ENCODE assay signal across 17 cellular contexts in the genomic region with DNA sequence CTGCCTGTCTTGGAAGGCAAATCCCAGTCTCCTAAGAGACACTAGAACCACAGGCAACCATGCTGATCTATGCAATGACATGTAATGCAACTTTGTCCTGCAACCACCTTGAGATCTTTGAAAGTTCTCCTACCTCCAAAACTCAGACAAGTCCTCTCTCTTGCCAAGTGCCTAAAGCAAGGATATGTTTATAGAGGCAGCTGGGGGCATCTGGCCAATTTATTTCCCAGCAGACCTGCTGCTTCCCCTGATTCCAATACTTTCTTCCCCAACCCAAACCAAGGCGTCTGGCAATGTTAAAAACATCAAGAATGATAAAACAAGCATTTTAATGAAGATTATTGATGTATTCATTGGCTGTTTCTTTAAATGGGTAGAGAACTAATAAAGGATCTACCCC.
DNase-seq lines count a peak whose midpoint lies in the region; ATAC-seq and TF ChIP-seq lines count a peak whose summit lies in the region.
"Had no signal": no experiment of that assay in that cellular context is flagged by ENCODE, and none has a peak within 500 bp of the region (broad histone marks: within the 10 kb centered on the region; RNA-seq: fewer than 3 reads in every experiment).

No MANE protein-coding gene starts in this region.

- no peaks in the 10 kb centered on the region for H3K9me3 Mint-ChIP-seq in activated T-cell treated with anti-CD3 and anti-CD28 coated beads, Interleukin-2, amount 50 U/mL, for 72 hours
- H3K9me3 Mint-ChIP-seq in CD8-positive, alpha-beta T cell, result no peaks in the 10 kb centered on the region
- H3K9me3 Mint-ChIP-seq in central memory CD8-positive, alpha-beta T cell, result no peaks in the 10 kb centered on the region
- no peaks in the 10 kb centered on the region for H3K9me3 Mint-ChIP-seq in stimulated activated naive B cell treated with anti-CD40 and anti-IgM and Interleukin-4, amounts not matched to agents 10 μg/mL and 1 μg/mL and 100 μg/mL, for 72 hours
- H3K9me3 Mint-ChIP-seq: GM23338 had no signal

- H3K27me3 Mint-ChIP-seq in activated T-cell treated with anti-CD3 and anti-CD28 coated beads, Interleukin-2, amount 50 U/mL, for 72 hours (ENCODE audit: low read depth), result no peaks in the 10 kb centered on the region
- no peaks in the 10 kb centered on the region for H3K27me3 Mint-ChIP-seq in CD8-positive, alpha-beta T cell (ENCODE audit: low read depth)
- no peaks in the 10 kb centered on the region for H3K27me3 Mint-ChIP-seq in central memory CD8-positive, alpha-beta T cell
- no peaks in the 10 kb centered on the region for H3K27me3 Mint-ChIP-seq in stimulated activated naive B cell treated with anti-CD40 and anti-IgM and Interleukin-4, amounts not matched to agents 10 μg/mL and 1 μg/mL and 100 μg/mL, for 72 hours
- H3K27me3 Mint-ChIP-seq: B cell had no signal

- H3K27me3 ChIP-seq in CD8-positive, alpha-beta T cell (ENCODE audit: insufficient read depth, low read length), result no peaks in the 10 kb centered on the region

- peaks cover 5 to 30% of the 10 kb centered on the region in 2 donors for H3K36me3 Mint-ChIP-seq in activated T-cell treated with anti-CD3 and anti-CD28 coated beads, Interleukin-2, amount 50 U/mL, for 72 hours (ENCODE audit: insufficient read depth in 2 of 2)
- H3K36me3 Mint-ChIP-seq in CD8-positive, alpha-beta T cell, result peaks cover 87% of the 10 kb centered on the region
- H3K36me3 Mint-ChIP-seq in central memory CD8-positive, alpha-beta T cell (ENCODE audit: insufficient read depth), result peaks cover 49% of the 10 kb centered on the region
- H3K36me3 Mint-ChIP-seq in stimulated activated naive B cell treated with anti-CD40 and anti-IgM and Interleukin-4, amounts not matched to agents 10 μg/mL and 1 μg/mL and 100 μg/mL, for 72 hours, result peaks cover 41 to 68% of the 10 kb centered on the region in 2 donors

- TF ChIP-seq CTCF in CD8-positive, alpha-beta T cell (IDR thresholded peaks at IDR 0.05), result no peak

- POLR2A ChIA-PET in CD8-positive, alpha-beta T cell (lab: Charles Lee), result interaction anchor here (0.6 kb wide), 1 partner anchor 95 kb away, joined by 3 read pairs; no protein-coding TSS in a partner anchor

- ATAC-seq in activated T-cell treated with anti-CD3 and anti-CD28 coated beads, Interleukin-2, amount 50 U/mL, for 72 hours (replicated peaks in 1 of 2), result no peak
- ATAC-seq in CD8-positive, alpha-beta T cell, result no peak
- no peak for ATAC-seq in central memory CD8-positive, alpha-beta T cell (replicated peaks; ENCODE audit: extremely low read depth, poor library complexity, severe bottlenecking)
- ATAC-seq in stimulated activated naive B cell treated with anti-CD40 and anti-IgM and Interleukin-4, amounts not matched to agents 10 μg/mL and 1 μg/mL and 100 μg/mL, for 72 hours (replicated peaks), result no peak
- ATAC-seq in GM21367 (IDR thresholded peaks at IDR 0.05; ENCODE audit: unreplicated experiment), result no peak
- ATAC-seq: GM23338, HCT116 had no signal

- H3K4me1 ChIP-seq in CD8-positive, alpha-beta T cell (ENCODE audit: insufficient read depth, low read length), result no peaks in the 10 kb centered on the region

- no peak for DNase-seq in activated T-cell treated with anti-CD3 and anti-CD28 coated beads, Interleukin-2, amount 50 U/mL, for 72 hours
- DNase-seq in activated T-cell treated with anti-CD3 and anti-CD28 coated beads, Interleukin-2, amount 50 U/mL, for 1 hour, result no peak
- DNase-seq in CD8-positive, alpha-beta T cell, result no peak
- no peak for DNase-seq in central memory CD8-positive, alpha-beta T cell (ENCODE audit: low spot score in 2 of 2)
- no peak for DNase-seq in stimulated activated naive B cell treated with anti-CD40 and anti-IgM and Interleukin-4, amounts not matched to agents 10 μg/mL and 1 μg/mL and 100 μg/mL, for 72 hours
- DNase-seq in T-helper 9 cell, result no peak
- DNase-seq: DMS153, NCI-H1417 treated with DMSO at 0.1 percent for 48 hours, NCI-H2029 treated with DMSO at 0.1 percent for 48 hours, NCI-H2171 treated with DMSO at 0.1 percent for 48 hours, NCI-H446 treated with DMSO at 0.1 percent for 48 hours, OCI-M1, SIG-M5 had no signal

- peaks cover 15% of the 10 kb centered on the region for H3K4me1 Mint-ChIP-seq in activated T-cell treated with anti-CD3 and anti-CD28 coated beads, Interleukin-2, amount 50 U/mL, for 72 hours (ENCODE audit: low read depth)
- H3K4me1 Mint-ChIP-seq in CD8-positive, alpha-beta T cell (ENCODE audit: low read depth), result peaks cover 47% of the 10 kb centered on the region
- H3K4me1 Mint-ChIP-seq in central memory CD8-positive, alpha-beta T cell, result peaks cover 50% of the 10 kb centered on the region
- peaks cover 10 to 20% of the 10 kb centered on the region in 2 donors for H3K4me1 Mint-ChIP-seq in stimulated activated naive B cell treated with anti-CD40 and anti-IgM and Interleukin-4, amounts not matched to agents 10 μg/mL and 1 μg/mL and 100 μg/mL, for 72 hours

- no peak overlapping the region for H3K4me3 Mint-ChIP-seq in activated T-cell treated with anti-CD3 and anti-CD28 coated beads, Interleukin-2, amount 50 U/mL, for 72 hours
- no peak overlapping the region for H3K4me3 Mint-ChIP-seq in CD8-positive, alpha-beta T cell
- H3K4me3 Mint-ChIP-seq in central memory CD8-positive, alpha-beta T cell, result no peak overlapping the region
- H3K4me3 Mint-ChIP-seq in stimulated activated naive B cell treated with anti-CD40 and anti-IgM and Interleukin-4, amounts not matched to agents 10 μg/mL and 1 μg/mL and 100 μg/mL, for 72 hours, result no peak overlapping the region
- H3K4me3 Mint-ChIP-seq: B cell, GM23338 had no signal

- H3K36me3 ChIP-seq in CD8-positive, alpha-beta T cell (ENCODE audit: insufficient read depth, low read length), result peaks cover 34% of the 10 kb centered on the region

- no peaks in the 10 kb centered on the region for H3K9me3 ChIP-seq in CD8-positive, alpha-beta T cell (ENCODE audit: low read length)

- CTCF ChIA-PET in CD8-positive, alpha-beta T cell (lab: Charles Lee), result no interaction called here

- no peak overlapping the region for H3K27ac ChIP-seq in CD8-positive, alpha-beta T cell (ENCODE audit: low read depth, low read length)

- intact Hi-C loops in CD8-positive, alpha-beta T cell (cut with DNase I, micrococcal nuclease), result loop anchor here in 1 of 2 experiments (2.0 kb wide), 1 partner anchor 16 kb away; no protein-coding TSS in a partner anchor

- H3K4me3 ChIP-seq in CD8-positive, alpha-beta T cell (ENCODE audit: low read depth, low read length), result no peak overlapping the region
- H3K4me3 ChIP-seq: GM23338 had no signal

- H3K27ac Mint-ChIP-seq in activated T-cell treated with anti-CD3 and anti-CD28 coated beads, Interleukin-2, amount 50 U/mL, for 72 hours, result peak overlapping the region; percentile 50
- peak overlapping the region; percentile 60 for H3K27ac Mint-ChIP-seq in CD8-positive, alpha-beta T cell
- H3K27ac Mint-ChIP-seq in central memory CD8-positive, alpha-beta T cell (ENCODE audit: low read depth), result peak overlapping the region; percentile 53
- H3K27ac Mint-ChIP-seq in stimulated activated naive B cell treated with anti-CD40 and anti-IgM and Interleukin-4, amounts not matched to agents 10 μg/mL and 1 μg/mL and 100 μg/mL, for 72 hours, result peak overlapping the region; percentile 51
- H3K27ac Mint-ChIP-seq: B cell, GM23338 had no signal
